Comparison of ENCODE assay signal across 17 cellular contexts in the genomic region with DNA sequence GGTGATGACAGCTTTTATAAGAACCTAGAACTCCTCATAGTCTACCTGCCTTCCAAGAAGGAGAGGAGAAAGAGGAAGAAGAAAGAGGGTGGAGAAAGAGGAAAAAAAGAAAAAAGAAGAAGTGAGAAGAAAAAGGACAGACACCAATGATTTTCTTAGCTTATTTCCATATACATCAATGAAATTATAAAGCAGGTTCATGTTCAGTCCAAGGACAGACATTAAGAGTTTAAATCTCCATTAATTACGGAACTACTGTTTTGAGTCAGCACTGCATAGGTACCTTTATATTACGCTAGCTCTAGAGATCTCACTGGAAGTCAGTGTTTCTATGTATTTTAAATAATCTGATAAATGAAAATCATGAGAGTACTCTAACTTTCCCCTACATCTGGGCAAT.
"Had no signal": no experiment of that assay in that cellular context is flagged by ENCODE, and none has a peak within 500 bp of the region (broad histone marks: within the 10 kb centered on the region; RNA-seq: fewer than 3 reads in every experiment).

No MANE protein-coding gene starts in this region.

- H3K4me3 ChIP-seq: gastrocnemius medialis, ovary, right atrium auricular region, sigmoid colon, skin epidermis, stomach, thoracic aorta, transverse colon had no signal

- H3K9me3 ChIP-seq: gastrocnemius medialis, ovary, right atrium auricular region, sigmoid colon, stomach, thoracic aorta, transverse colon had no signal

- DNase-seq: effector memory CD4-positive, alpha-beta T cell; gastrocnemius medialis; islet precursor cell; mammary epithelial cell; natural killer cell; ovary; sigmoid colon; stimulated activated CD4-positive, alpha-beta T cell treated with anti-CD3 and anti-CD28 coated beads, Interleukin-12 subunit alpha, Interleukin-12 subunit beta, amount 100 ng/mL, for 4 hours; stimulated activated naive CD4-positive, alpha-beta T cell; stomach; substantia nigra; transverse colon had no signal

- H3K27me3 ChIP-seq: gastrocnemius medialis, ovary, right atrium auricular region, sigmoid colon, stomach, transverse colon had no signal

- H3K36me3 ChIP-seq: ovary, thoracic aorta, transverse colon had no signal

- ATAC-seq: esophagus mucosa, left lobe of liver, natural killer cell had no signal
